1 cellular context compared by ENCODE assay signal in the genomic region with DNA sequence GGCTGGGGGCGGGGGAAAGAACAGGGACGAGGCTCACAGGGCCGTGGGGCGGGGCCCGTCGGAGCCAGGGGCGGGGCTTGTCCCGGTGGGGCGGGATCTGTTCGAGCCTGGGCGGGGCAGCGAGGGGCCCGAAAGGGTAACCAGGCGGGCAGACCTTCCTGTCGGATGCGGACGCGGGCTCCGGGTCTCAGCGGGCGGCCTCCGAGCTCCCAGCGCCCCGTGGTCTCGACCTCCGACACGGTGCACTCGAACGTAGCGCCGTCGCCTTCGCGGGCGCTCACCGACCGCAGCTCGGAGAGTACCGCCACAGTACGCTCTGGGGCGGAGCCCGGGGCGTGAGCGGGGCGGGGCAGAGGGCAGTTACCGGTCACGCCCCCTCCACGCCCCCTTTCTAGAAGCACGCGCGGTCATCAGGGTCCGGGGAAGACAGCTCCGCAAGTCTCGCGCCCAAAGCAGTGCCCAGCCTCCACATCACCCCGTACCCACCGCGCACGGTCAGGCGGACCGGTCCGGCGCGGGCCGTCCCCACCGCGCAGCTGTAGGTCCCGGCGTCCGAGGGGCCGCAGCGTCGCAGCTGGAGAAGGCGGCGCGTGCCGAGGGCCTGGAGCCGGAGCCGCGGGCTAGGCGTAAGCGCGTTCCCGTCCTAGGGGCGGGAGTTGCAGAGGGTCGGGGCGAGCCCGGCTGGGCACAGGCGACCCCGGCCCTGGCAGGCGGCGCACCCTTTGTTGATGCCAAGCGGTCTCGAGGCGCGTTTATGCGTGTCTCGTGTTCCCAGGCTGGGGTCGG.
TF ChIP-seq lines count a peak whose summit lies in the region.

No MANE protein-coding gene starts in this region.

TF ChIP-seq in HepG2, 621 proteins besides CTCF, POLR2A, EP300 and RAD21 (continued from another document and continues in another):
- TF ChIP-seq MAFF (IDR thresholded peaks at IDR 0.05; ENCODE audit: low read depth, low read length) (no peak), HMG20A (CRISPR knock-in tag; IDR thresholded peaks at IDR 0.05; ENCODE audit: borderline replicate concordance) (no peak), NFE2 (CRISPR knock-in tag; IDR thresholded peaks at IDR 0.05) (no peak), JARID2 (CRISPR knock-in tag; IDR thresholded peaks at IDR 0.05; ENCODE audit: insufficient replicate concordance) (no peak), ZNF569 (CRISPR knock-in tag; IDR thresholded peaks at IDR 0.05; ENCODE audit: borderline replicate concordance) (no peak), ZNF777 (CRISPR knock-in tag; IDR thresholded peaks at IDR 0.05) (peak; percentile 68), MXD3 (CRISPR knock-in tag; IDR thresholded peaks at IDR 0.05) (peak; percentile 93), ZFP82 (CRISPR knock-in tag; IDR thresholded peaks at IDR 0.05; ENCODE audit: borderline replicate concordance) (0 out of 2 replicates have a peak, but pooled peaks have one; percentile 41), GRHL1 (CRISPR knock-in tag; conservative IDR thresholded peaks at IDR 0.05) (no peak), ZNF335 (CRISPR knock-in tag; IDR thresholded peaks at IDR 0.05) (no peak), TEAD3 (CRISPR knock-in tag; optimal IDR thresholded peaks at IDR 0.05; ENCODE audit: borderline replicate concordance) (peak; percentile 8), ZXDC (CRISPR knock-in tag; IDR thresholded peaks at IDR 0.05) (peak; percentile 97), SNAI1 (CRISPR knock-in tag; IDR thresholded peaks at IDR 0.05; ENCODE audit: borderline replicate concordance) (peak; percentile 92; the same call in 1 of the 2 replicates), ZMAT3 (CRISPR knock-in tag; conservative IDR thresholded peaks at IDR 0.05) (peak; percentile 78), MED1 (CRISPR knock-in tag; IDR thresholded peaks at IDR 0.05) (peak; percentile 64), PRPF4 (IDR thresholded peaks at IDR 0.05; ENCODE audit: low read depth, low read length, poor library complexity, severe bottlenecking) (no peak), PLSCR1 (CRISPR knock-in tag; IDR thresholded peaks at IDR 0.05; ENCODE audit: borderline replicate concordance) (no peak), ZNF562 (CRISPR knock-in tag; IDR thresholded peaks at IDR 0.05; ENCODE audit: borderline replicate concordance) (no peak), ZNF451 (CRISPR knock-in tag; IDR thresholded peaks at IDR 0.05) (peak; percentile 96), ZNF33B (CRISPR knock-in tag; IDR thresholded peaks at IDR 0.05) (no peak), JUN (CRISPR knock-in tag; IDR thresholded peaks at IDR 0.05) (peak; percentile 56; the same call in 1 of the 2 replicates), ZNF549 (CRISPR knock-in tag; IDR thresholded peaks at IDR 0.05) (no peak), ZNF800 (CRISPR knock-in tag; IDR thresholded peaks at IDR 0.05) (no peak; the same call in 1 of the 2 replicates), ZNF589 (CRISPR knock-in tag; conservative IDR thresholded peaks at IDR 0.05) (peak; percentile 89), ZSCAN20 (CRISPR knock-in tag; IDR thresholded peaks at IDR 0.05; ENCODE audit: borderline replicate concordance) (no peak; the same call in 1 of the 2 replicates), CERS6 (CRISPR knock-in tag; IDR thresholded peaks at IDR 0.05) (peak; percentile 78; the same call in 1 of the 2 replicates), ZNF34 (CRISPR knock-in tag; IDR thresholded peaks at IDR 0.05; ENCODE audit: borderline replicate concordance) (no peak), ZSCAN31 (CRISPR knock-in tag; IDR thresholded peaks at IDR 0.05; ENCODE audit: low read depth) (peak; percentile 96), RAD51 (IDR thresholded peaks at IDR 0.05; ENCODE audit: borderline replicate concordance) (no peak), TOE1 (CRISPR knock-in tag; IDR thresholded peaks at IDR 0.05) (no peak), SNRNP70 (IDR thresholded peaks at IDR 0.05; ENCODE audit: low read depth, low read length) (no peak), MTERF4 (CRISPR knock-in tag; IDR thresholded peaks at IDR 0.05) (peak; percentile 90)
- TF ChIP-seq, protein P1, sequence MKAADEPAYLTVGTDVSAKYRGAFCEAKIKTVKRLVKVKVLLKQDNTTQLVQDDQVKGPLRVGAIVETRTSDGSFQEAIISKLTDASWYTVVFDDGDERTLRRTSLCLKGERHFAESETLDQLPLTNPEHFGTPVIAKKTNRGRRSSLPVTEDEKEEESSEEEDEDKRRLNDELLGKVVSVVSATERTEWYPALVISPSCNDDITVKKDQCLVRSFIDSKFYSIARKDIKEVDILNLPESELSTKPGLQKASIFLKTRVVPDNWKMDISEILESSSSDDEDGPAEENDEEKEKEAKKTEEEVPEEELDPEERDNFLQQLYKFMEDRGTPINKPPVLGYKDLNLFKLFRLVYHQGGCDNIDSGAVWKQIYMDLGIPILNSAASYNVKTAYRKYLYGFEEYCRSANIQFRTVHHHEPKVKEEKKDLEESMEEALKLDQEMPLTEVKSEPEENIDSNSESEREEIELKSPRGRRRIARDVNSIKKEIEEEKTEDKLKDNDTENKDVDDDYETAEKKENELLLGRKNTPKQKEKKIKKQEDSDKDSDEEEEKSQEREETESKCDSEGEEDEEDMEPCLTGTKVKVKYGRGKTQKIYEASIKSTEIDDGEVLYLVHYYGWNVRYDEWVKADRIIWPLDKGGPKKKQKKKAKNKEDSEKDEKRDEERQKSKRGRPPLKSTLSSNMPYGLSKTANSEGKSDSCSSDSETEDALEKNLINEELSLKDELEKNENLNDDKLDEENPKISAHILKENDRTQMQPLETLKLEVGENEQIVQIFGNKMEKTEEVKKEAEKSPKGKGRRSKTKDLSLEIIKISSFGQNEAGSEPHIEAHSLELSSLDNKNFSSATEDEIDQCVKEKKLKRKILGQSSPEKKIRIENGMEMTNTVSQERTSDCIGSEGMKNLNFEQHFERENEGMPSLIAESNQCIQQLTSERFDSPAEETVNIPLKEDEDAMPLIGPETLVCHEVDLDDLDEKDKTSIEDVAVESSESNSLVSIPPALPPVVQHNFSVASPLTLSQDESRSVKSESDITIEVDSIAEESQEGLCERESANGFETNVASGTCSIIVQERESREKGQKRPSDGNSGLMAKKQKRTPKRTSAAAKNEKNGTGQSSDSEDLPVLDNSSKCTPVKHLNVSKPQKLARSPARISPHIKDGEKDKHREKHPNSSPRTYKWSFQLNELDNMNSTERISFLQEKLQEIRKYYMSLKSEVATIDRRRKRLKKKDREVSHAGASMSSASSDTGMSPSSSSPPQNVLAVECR (CRISPR knock-in tag; IDR thresholded peaks at IDR 0.05; ENCODE audit: borderline replicate concordance) = peak; percentile 87
- TF ChIP-seq, protein P2, sequence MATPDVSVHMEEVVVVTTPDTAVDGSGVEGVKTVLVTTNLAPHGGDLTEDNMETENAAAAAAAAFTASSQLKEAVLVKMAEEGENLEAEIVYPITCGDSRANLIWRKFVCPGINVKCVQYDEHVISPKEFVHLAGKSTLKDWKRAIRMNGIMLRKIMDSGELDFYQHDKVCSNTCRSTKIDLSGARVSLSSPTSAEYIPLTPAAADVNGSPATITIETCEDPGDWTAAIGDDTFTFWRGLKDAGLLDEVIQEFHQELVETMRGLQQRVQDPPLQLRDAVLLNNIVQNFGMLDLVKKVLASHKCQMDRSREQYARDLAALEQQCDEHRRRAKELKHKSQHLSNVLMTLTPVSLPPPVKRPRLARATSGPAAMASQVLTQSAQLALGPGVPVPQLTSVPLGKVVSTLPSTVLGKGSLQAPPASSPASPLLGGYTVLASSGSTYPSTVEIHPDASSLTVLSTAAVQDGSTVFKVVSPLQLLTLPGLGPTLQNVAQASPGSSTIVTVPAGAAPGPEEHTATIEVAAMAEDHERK (CRISPR knock-in tag; IDR thresholded peaks at IDR 0.05; ENCODE audit: low read depth) = peak; percentile 14; the same call in 1 of the 2 replicates
- TF ChIP-seq, protein P3, sequence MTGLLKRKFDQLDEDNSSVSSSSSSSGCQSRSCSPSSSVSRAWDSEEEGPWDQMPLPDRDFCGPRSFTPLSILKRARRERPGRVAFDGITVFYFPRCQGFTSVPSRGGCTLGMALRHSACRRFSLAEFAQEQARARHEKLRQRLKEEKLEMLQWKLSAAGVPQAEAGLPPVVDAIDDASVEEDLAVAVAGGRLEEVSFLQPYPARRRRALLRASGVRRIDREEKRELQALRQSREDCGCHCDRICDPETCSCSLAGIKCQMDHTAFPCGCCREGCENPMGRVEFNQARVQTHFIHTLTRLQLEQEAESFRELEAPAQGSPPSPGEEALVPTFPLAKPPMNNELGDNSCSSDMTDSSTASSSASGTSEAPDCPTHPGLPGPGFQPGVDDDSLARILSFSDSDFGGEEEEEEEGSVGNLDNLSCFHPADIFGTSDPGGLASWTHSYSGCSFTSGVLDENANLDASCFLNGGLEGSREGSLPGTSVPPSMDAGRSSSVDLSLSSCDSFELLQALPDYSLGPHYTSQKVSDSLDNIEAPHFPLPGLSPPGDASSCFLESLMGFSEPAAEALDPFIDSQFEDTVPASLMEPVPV (CRISPR knock-in tag; IDR thresholded peaks at IDR 0.05) = no peak
- TF ChIP-seq, protein P4, sequence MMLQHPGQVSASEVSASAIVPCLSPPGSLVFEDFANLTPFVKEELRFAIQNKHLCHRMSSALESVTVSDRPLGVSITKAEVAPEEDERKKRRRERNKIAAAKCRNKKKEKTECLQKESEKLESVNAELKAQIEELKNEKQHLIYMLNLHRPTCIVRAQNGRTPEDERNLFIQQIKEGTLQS (CRISPR knock-in tag; IDR thresholded peaks at IDR 0.05) = no peak
